ENCODE assay signal across 8 cellular contexts in the genomic region with DNA sequence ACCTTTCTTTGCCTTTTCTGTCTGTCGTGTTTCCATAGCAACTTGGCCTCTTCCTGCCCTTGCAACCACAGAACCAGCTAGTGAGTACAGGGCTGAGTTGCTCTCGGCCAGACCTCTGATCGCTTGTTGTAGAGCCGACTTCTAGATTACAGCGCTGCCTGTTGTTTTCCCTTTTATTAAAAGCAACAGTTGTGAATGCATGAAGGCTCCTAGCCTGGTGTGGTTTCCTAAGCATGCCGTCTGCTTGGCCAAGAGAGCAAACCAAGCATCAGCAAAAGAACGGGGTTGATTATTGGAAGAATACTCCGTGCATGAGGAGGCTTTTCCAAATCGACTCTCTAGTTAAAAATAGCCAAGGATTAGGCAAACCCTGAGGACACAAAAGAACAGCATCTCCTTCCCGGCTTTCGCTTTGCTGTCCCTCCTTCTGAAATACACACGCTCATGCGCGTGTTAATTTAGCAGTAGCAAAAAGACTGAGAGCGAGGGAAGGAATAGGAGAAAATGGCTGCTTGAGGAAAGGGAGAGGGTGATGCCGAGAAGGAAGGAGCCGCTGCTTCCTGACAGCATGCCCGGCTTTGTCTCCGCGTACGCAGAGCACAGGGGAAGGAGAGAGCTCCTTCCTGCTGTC.
DNase-seq lines count a peak whose midpoint lies in the region; ATAC-seq and TF ChIP-seq lines count a peak whose summit lies in the region.

No MANE protein-coding gene starts in this region.

- DNase-seq in AG09309 (ENCODE audit: low read depth) = peak; percentile 24
- peak; percentile 71 for DNase-seq in Karpas-422
- peak in 1 of 3 donors; percentile 2 for DNase-seq in effector memory CD4-positive, alpha-beta T cell
- DNase-seq in NCI-H510A (lab: John Stamatoyannopoulos, UW) = no peak

- no peaks in the 10 kb centered on the region for H3K9me2 ChIP-seq in Karpas-422 (replicated peaks; ENCODE audit: insufficient read depth, low read length)

- H2AFZ ChIP-seq in Karpas-422 (ENCODE audit: low read length) = peak overlapping the region; percentile 68

- peaks cover 68% of the 10 kb centered on the region for H3K36me3 Mint-ChIP-seq in nephron (ENCODE audit: low read depth)

- no peaks in the 10 kb centered on the region for H3K79me2 ChIP-seq in Karpas-422 (ENCODE audit: low read length)

- H3K27ac Mint-ChIP-seq in nephron = peak overlapping the region; percentile 52 to 71 (median 68)

- peak overlapping the region; percentile 74 for H3K27ac ChIP-seq in Karpas-422 (ENCODE audit: low read length)
- no peak overlapping the region for H3K27ac ChIP-seq in effector memory CD4-positive, alpha-beta T cell (ENCODE audit: insufficient read depth, low read length, poor library complexity, severe bottlenecking)

- no peak for TF ChIP-seq CTCF in AG09309 (IDR thresholded peaks at IDR 0.05; ENCODE audit: control insufficient read depth, insufficient read depth, low read depth, low read length, missing control alignments)
- no peak for TF ChIP-seq CTCF in nephron (IDR thresholded peaks at IDR 0.05; ENCODE audit: unreplicated experiment in 3 of 3)

- peak overlapping the region; percentile 44 for H3K4me3 ChIP-seq in AG09309 (ENCODE audit: control insufficient read depth, low read depth, low read length)
- peak overlapping the region; percentile 57 for H3K4me3 ChIP-seq in Karpas-422 (ENCODE audit: low read length)
- peak overlapping the region; percentile 30 for H3K4me3 ChIP-seq in effector memory CD4-positive, alpha-beta T cell (ENCODE audit: insufficient read depth, low read depth, low read length, poor library complexity, severe bottlenecking)

- peak overlapping the region; percentile 79 for H3K4me2 ChIP-seq in Karpas-422 (ENCODE audit: low read depth, low read length, poor library complexity, severe bottlenecking)

- ATAC-seq in HG02678 (IDR thresholded peaks at IDR 0.05; ENCODE audit: unreplicated experiment) (no peak), HG02884 (IDR thresholded peaks at IDR 0.05; ENCODE audit: unreplicated experiment) (no peak), GM21515 (IDR thresholded peaks at IDR 0.05; ENCODE audit: unreplicated experiment) (no peak)

- peaks cover 36% of the 10 kb centered on the region for H3K4me1 Mint-ChIP-seq in nephron

- no peak overlapping the region for H3K4me3 Mint-ChIP-seq in nephron

- peak overlapping the region; percentile 67 for H3K9ac ChIP-seq in Karpas-422 (ENCODE audit: low read length)

- peaks cover 84% of the 10 kb centered on the region for H3K4me1 ChIP-seq in Karpas-422 (ENCODE audit: low read length)
- H3K4me1 ChIP-seq in effector memory CD4-positive, alpha-beta T cell (ENCODE audit: control insufficient read depth, insufficient read depth, low read length, poor library complexity, severe bottlenecking) = no peaks in the 10 kb centered on the region

- no peaks in the 10 kb centered on the region for H3K36me3 ChIP-seq in Karpas-422 (ENCODE audit: insufficient read depth, low read length)
- no peaks in the 10 kb centered on the region for H3K36me3 ChIP-seq in effector memory CD4-positive, alpha-beta T cell (ENCODE audit: control insufficient read depth, insufficient read depth, low read length)

- no peaks in the 10 kb centered on the region for H3K9me3 Mint-ChIP-seq in nephron

- no peaks in the 10 kb centered on the region for H4K20me1 ChIP-seq in Karpas-422 (ENCODE audit: insufficient read depth, low read depth, low read length)

- H3K27me3 ChIP-seq in Karpas-422 (ENCODE audit: low read length) = no peaks in the 10 kb centered on the region
- no peaks in the 10 kb centered on the region for H3K27me3 ChIP-seq in effector memory CD4-positive, alpha-beta T cell (replicated peaks; ENCODE audit: control insufficient read depth, insufficient read depth, low read length, poor library complexity, severe bottlenecking)

- H3K9me3 ChIP-seq in Karpas-422 (ENCODE audit: low read length) = no peaks in the 10 kb centered on the region
- no peaks in the 10 kb centered on the region for H3K9me3 ChIP-seq in effector memory CD4-positive, alpha-beta T cell (ENCODE audit: control insufficient read depth, low read length)

- no peaks in the 10 kb centered on the region for H3K27me3 Mint-ChIP-seq in nephron (ENCODE audit: low read depth)
